13 cellular contexts compared by ENCODE assay signal in the genomic region with DNA sequence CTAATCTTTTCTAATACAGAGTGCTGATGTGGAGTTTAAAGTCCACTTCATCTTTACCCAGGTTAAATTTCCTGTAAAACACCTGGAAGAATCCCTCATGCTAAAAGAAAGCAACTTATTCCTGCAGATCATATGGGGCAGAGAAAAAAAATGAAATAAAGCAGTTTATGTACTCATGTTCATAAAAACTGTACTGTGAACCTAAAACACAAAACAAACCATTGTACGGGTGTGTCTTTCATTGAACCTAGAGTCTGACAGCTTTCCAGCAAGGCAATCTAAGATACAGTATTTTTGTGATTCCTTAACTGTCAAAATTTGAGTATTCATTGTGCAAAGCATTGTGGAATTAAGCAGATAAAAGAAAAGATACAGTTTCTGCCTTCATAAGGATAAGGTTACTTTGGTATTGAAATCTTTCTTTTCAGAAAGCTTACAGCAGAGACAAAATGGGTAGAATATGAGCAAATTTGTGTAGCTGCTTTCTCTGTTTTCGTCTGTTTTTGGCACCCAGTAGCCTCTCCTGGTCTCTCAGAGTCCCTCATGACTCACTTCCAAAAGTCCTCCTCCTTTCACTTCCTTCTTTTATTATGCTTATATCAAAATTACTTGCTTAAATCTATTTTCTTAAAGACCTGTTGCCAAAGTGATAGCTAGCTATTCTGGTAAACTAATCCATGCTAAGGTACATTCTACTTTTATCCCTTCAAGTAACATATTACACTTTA. TPM values are rescaled to one million over a fixed set of nuclear protein-coding genes. Genes with fewer than 3 reads are reported as not detected.
DNase-seq lines count a peak whose midpoint lies in the region; ATAC-seq and TF ChIP-seq lines count a peak whose summit lies in the region.
"Had no signal": no experiment of that assay in that cellular context is flagged by ENCODE, and none has a peak within 500 bp of the region (broad histone marks: within the 10 kb centered on the region; RNA-seq: fewer than 3 reads in every experiment).

No MANE protein-coding gene starts in this region.

- TF ChIP-seq CTCF in fibroblast of mammary gland (conservative IDR thresholded peaks at IDR 0.05; ENCODE audit: control insufficient read depth, insufficient read depth, low read depth, low read length), result no peak

- H3K27me3 ChIP-seq in MG63, result no peaks in the 10 kb centered on the region
- H3K27me3 ChIP-seq: neutrophil had no signal

- ATAC-seq in GM21390 (IDR thresholded peaks at IDR 0.05; ENCODE audit: unreplicated experiment) (peak; percentile 68), left lobe of liver (no peak), GM21515 (IDR thresholded peaks at IDR 0.05; ENCODE audit: unreplicated experiment) (no peak)
- ATAC-seq: HCT116 had no signal

- H3K4me3 ChIP-seq in MG63 (no peak overlapping the region), fibroblast of mammary gland (ENCODE audit: control insufficient read depth, low read depth, low read length) (no peak overlapping the region)

- DNase-seq in CD1c-positive myeloid dendritic cell (ENCODE audit: extremely low spot score) (peak; percentile 46), MG63 (peak; percentile 18), fibroblast of mammary gland (ENCODE audit: low read depth) (peak; percentile 46), DMS 273 (lab: John Stamatoyannopoulos, UW; ENCODE audit: unreplicated experiment) (no peak), left lobe of liver (ENCODE audit: low spot score) (no peak)
- no peak for DNase-seq in activated CD4-positive, alpha-beta T cell treated with anti-CD3 and anti-CD28 coated beads for 4 hours
- DNase-seq: aorta; kidney; stimulated activated CD4-positive, alpha-beta T cell treated with anti-CD3 and anti-CD28 coated beads, Interleukin-2, amount 100 ng/mL, for 48 hours had no signal

- H3K9me3 ChIP-seq in MG63, result no peaks in the 10 kb centered on the region
- H3K9me3 ChIP-seq: neutrophil had no signal

- no peaks in the 10 kb centered on the region for H3K36me3 ChIP-seq in MG63
- H3K36me3 ChIP-seq: neutrophil had no signal

RNA-seq across cellular contexts. Expression of a gene that starts 26.8 kb away (rescaled TPM):
- total RNA-seq in MG63 (2014; rRNA removed; shearing (Covaris generic); ENCODE audit: low replicate concordance), result 118 and 149 TPM in 2 replicates
- total RNA-seq in left lobe of liver, result 10.2 TPM

Comparison
In these comparisons a context has a peak if more than half of its experiments do, and no peak if none do; other contexts are left out.
1. DNase-seq: peak in CD1c-positive myeloid dendritic cell (single experiment), MG63 (single experiment) and fibroblast of mammary gland (single experiment); none in DMS 273 (single experiment), activated CD4-positive, alpha-beta T cell treated with anti-CD3 and anti-CD28 coated beads for 4 hours (0 of 2) and left lobe of liver (single experiment).
2. RNA of a gene that starts 26.8 kb away (total RNA-seq): 118 to 149 TPM in MG63; 10.2 TPM in left lobe of liver (single experiment); every median in the first group is over 10 times any median in the second.